8 cellular contexts compared by ENCODE assay signal in genomic region chr20:20367681-20368413, GRCh38. TPM values are rescaled to one million over a fixed set of nuclear protein-coding genes. Genes with fewer than 3 reads are reported as not detected.
A peak's percentile ranks its signal among the peaks of the same experiment; 100 is the strongest.
DNase-seq lines count a peak whose midpoint lies in the region; ATAC-seq and TF ChIP-seq lines count a peak whose summit lies in the region.

A gene with protein sequence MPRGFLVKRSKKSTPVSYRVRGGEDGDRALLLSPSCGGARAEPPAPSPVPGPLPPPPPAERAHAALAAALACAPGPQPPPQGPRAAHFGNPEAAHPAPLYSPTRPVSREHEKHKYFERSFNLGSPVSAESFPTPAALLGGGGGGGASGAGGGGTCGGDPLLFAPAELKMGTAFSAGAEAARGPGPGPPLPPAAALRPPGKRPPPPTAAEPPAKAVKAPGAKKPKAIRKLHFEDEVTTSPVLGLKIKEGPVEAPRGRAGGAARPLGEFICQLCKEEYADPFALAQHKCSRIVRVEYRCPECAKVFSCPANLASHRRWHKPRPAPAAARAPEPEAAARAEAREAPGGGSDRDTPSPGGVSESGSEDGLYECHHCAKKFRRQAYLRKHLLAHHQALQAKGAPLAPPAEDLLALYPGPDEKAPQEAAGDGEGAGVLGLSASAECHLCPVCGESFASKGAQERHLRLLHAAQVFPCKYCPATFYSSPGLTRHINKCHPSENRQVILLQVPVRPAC (plus strand): TSS chr20:20368104. CDS start chr20:20368268, 164 bp downstream.

- ATAC-seq in WTC11 (peak; percentile 17), GM21717 (IDR thresholded peaks at IDR 0.05; ENCODE audit: unreplicated experiment) (no peak), HG03469 (IDR thresholded peaks at IDR 0.05; ENCODE audit: unreplicated experiment) (no peak)

- H3K27ac Mint-ChIP-seq in WTC11 = peak within 1 kb of the TSS; percentile 88

- peak; percentile 100 for DNase-seq in NCI-H1105 (lab: John Stamatoyannopoulos, UW)
- DNase-seq in WTC11 (ENCODE audit: low spot score) = peak; percentile 76
- no peak for DNase-seq in AG08396 (ENCODE audit: low spot score)

- H3K9me2 ChIP-seq in DOHH2 (replicated peaks; ENCODE audit: control insufficient read depth, low read length) = no peaks in the 10 kb centered on the region

- peaks cover 83% of the 10 kb centered on the region for H3K27me3 Mint-ChIP-seq in WTC11 (ENCODE audit: low read depth)

- TF ChIP-seq CTCF in DOHH2 (IDR thresholded peaks at IDR 0.05; ENCODE audit: low read depth, low read length, poor library complexity, severe bottlenecking) = no peak
- no peak for TF ChIP-seq CTCF in WTC11 (IDR thresholded peaks at IDR 0.05)

- 0 out of 2 replicates have a peak within 1 kb of the TSS, but pooled peaks have one; percentile 19 for H3K4me2 ChIP-seq in DOHH2 (ENCODE audit: low read length)

- H3K27me3 ChIP-seq in DOHH2 (ENCODE audit: control insufficient read depth, low read length) (peaks cover 35% of the 10 kb centered on the region), subcutaneous abdominal adipose tissue (ENCODE audit: control insufficient read depth in 5 of 5, insufficient read depth in 4 of 5, low read length in 5 of 5) (peaks cover 45 to 74% (median 65%) of the 10 kb centered on the region in 5 donors)

- no peak within 1 kb of the TSS for H3K9ac ChIP-seq in subcutaneous abdominal adipose tissue (ENCODE audit: low read length in 5 of 5)

- POLR2A ChIA-PET in WTC11 (lab: Charles Lee) = no interaction called here

- H3K9me3 ChIP-seq in DOHH2 (ENCODE audit: control insufficient read depth, insufficient read depth, low read length) (no peaks in the 10 kb centered on the region), subcutaneous abdominal adipose tissue (ENCODE audit: control insufficient read depth in 5 of 5, low read length in 5 of 5) (no peaks in the 10 kb centered on the region)

- peaks cover 4% of the 10 kb centered on the region; the same call in 1 of the 2 replicates for H3F3A ChIP-seq in DOHH2 (ENCODE audit: control insufficient read depth, insufficient read depth)

- H3K4me1 Mint-ChIP-seq in WTC11 = peaks cover 44% of the 10 kb centered on the region

- H3K4me3 ChIP-seq in DOHH2 (ENCODE audit: low read length) = no peak within 1 kb of the TSS
- H3K4me3 ChIP-seq in iPS-11a (ENCODE audit: low read depth, low read length) = peak within 1 kb of the TSS; percentile 65
- H3K4me3 ChIP-seq in subcutaneous abdominal adipose tissue (ENCODE audit: low read depth in 1 of 5, low read length in 5 of 5) = peak within 1 kb of the TSS in 4 of 5 donors; percentile 27 to 61 (median 48)

- H3K9me3 Mint-ChIP-seq in WTC11 = no peaks in the 10 kb centered on the region

- H3K79me2 ChIP-seq in DOHH2 (ENCODE audit: control insufficient read depth, low read length) = no peaks in the 10 kb centered on the region

- no peaks in the 10 kb centered on the region for H3K36me3 Mint-ChIP-seq in WTC11

- no peaks in the 10 kb centered on the region for H3K4me1 ChIP-seq in DOHH2 (ENCODE audit: control insufficient read depth, low read length)
- H3K4me1 ChIP-seq in subcutaneous abdominal adipose tissue (ENCODE audit: control insufficient read depth in 5 of 5, insufficient read depth in 5 of 5, low read length in 5 of 5) = peaks cover 0 to 43% (median 29%) of the 10 kb centered on the region in 5 donors

- no peaks in the 10 kb centered on the region for H4K20me1 ChIP-seq in DOHH2 (ENCODE audit: control insufficient read depth, insufficient read depth, low read depth, low read length)

- H3K27ac ChIP-seq in DOHH2 (ENCODE audit: low read depth, low read length) (no peak within 1 kb of the TSS), subcutaneous abdominal adipose tissue (ENCODE audit: low read depth, low read length) (no peak within 1 kb of the TSS)

- H3K36me3 ChIP-seq in DOHH2 (ENCODE audit: control insufficient read depth, low read length) = no peaks in the 10 kb centered on the region
- no peaks in the 10 kb centered on the region for H3K36me3 ChIP-seq in subcutaneous abdominal adipose tissue (ENCODE audit: control insufficient read depth in 5 of 5, insufficient read depth in 5 of 5, low read length in 5 of 5)

- H3K4me3 Mint-ChIP-seq in WTC11 = peak within 1 kb of the TSS; percentile 81

- CTCF ChIA-PET in WTC11 (lab: Charles Lee) = interaction anchor here (1.0 to 1.8 kb wide), 2 partner anchors 226 to 238 kb away, joined by 3 to 4 read pairs; no protein-coding TSS in a partner anchor

TF ChIP-seq in WTC11, 78 proteins besides CTCF, POLR2A, EP300 and RAD21 (continues in another document):
- TF ChIP-seq ZNF512 (CRISPR knock-in tag; IDR thresholded peaks at IDR 0.05; ENCODE audit: borderline replicate concordance) (no peak), JAZF1 (CRISPR knock-in tag; IDR thresholded peaks at IDR 0.05) (no peak), ETV6 (CRISPR knock-in tag; IDR thresholded peaks at IDR 0.05) (no peak), TEAD1 (CRISPR knock-in tag; IDR thresholded peaks at IDR 0.05) (no peak), ATF6 (CRISPR knock-in tag; IDR thresholded peaks at IDR 0.05) (no peak), NFE2L1 (CRISPR knock-in tag; IDR thresholded peaks at IDR 0.05) (no peak), ZNF423 (CRISPR knock-in tag; IDR thresholded peaks at IDR 0.05) (no peak), SP1 (CRISPR knock-in tag; conservative IDR thresholded peaks at IDR 0.05) (0 out of 2 replicates have a peak, but pooled peaks have one; percentile 21), KAT7 (CRISPR knock-in tag; IDR thresholded peaks at IDR 0.05; ENCODE audit: borderline replicate concordance) (0 out of 2 replicates have a peak, but pooled peaks have one; percentile 45), SMAD4 (CRISPR knock-in tag; IDR thresholded peaks at IDR 0.05) (no peak)
- TF ChIP-seq, protein P1, sequence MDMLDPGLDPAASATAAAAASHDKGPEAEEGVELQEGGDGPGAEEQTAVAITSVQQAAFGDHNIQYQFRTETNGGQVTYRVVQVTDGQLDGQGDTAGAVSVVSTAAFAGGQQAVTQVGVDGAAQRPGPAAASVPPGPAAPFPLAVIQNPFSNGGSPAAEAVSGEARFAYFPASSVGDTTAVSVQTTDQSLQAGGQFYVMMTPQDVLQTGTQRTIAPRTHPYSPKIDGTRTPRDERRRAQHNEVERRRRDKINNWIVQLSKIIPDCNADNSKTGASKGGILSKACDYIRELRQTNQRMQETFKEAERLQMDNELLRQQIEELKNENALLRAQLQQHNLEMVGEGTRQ (CRISPR knock-in tag; IDR thresholded peaks at IDR 0.05) = peak; percentile 56
- TF ChIP-seq, protein P2, sequence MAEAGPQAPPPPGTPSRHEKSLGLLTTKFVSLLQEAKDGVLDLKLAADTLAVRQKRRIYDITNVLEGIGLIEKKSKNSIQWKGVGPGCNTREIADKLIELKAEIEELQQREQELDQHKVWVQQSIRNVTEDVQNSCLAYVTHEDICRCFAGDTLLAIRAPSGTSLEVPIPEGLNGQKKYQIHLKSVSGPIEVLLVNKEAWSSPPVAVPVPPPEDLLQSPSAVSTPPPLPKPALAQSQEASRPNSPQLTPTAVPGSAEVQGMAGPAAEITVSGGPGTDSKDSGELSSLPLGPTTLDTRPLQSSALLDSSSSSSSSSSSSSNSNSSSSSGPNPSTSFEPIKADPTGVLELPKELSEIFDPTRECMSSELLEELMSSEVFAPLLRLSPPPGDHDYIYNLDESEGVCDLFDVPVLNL (CRISPR knock-in tag; IDR thresholded peaks at IDR 0.05; ENCODE audit: borderline replicate concordance, low read depth) = no peak
- TF ChIP-seq, protein P3, sequence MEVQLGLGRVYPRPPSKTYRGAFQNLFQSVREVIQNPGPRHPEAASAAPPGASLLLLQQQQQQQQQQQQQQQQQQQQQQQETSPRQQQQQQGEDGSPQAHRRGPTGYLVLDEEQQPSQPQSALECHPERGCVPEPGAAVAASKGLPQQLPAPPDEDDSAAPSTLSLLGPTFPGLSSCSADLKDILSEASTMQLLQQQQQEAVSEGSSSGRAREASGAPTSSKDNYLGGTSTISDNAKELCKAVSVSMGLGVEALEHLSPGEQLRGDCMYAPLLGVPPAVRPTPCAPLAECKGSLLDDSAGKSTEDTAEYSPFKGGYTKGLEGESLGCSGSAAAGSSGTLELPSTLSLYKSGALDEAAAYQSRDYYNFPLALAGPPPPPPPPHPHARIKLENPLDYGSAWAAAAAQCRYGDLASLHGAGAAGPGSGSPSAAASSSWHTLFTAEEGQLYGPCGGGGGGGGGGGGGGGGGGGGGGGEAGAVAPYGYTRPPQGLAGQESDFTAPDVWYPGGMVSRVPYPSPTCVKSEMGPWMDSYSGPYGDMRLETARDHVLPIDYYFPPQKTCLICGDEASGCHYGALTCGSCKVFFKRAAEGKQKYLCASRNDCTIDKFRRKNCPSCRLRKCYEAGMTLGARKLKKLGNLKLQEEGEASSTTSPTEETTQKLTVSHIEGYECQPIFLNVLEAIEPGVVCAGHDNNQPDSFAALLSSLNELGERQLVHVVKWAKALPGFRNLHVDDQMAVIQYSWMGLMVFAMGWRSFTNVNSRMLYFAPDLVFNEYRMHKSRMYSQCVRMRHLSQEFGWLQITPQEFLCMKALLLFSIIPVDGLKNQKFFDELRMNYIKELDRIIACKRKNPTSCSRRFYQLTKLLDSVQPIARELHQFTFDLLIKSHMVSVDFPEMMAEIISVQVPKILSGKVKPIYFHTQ (CRISPR knock-in tag; IDR thresholded peaks at IDR 0.05) = no peak

RNA-seq across cellular contexts. Expression of the gene that starts here (rescaled TPM):
- 3.3 to 4.4 TPM (median 3.6 TPM) in 3 replicates for total RNA-seq in WTC11 (2021)
